In the genomic region with DNA sequence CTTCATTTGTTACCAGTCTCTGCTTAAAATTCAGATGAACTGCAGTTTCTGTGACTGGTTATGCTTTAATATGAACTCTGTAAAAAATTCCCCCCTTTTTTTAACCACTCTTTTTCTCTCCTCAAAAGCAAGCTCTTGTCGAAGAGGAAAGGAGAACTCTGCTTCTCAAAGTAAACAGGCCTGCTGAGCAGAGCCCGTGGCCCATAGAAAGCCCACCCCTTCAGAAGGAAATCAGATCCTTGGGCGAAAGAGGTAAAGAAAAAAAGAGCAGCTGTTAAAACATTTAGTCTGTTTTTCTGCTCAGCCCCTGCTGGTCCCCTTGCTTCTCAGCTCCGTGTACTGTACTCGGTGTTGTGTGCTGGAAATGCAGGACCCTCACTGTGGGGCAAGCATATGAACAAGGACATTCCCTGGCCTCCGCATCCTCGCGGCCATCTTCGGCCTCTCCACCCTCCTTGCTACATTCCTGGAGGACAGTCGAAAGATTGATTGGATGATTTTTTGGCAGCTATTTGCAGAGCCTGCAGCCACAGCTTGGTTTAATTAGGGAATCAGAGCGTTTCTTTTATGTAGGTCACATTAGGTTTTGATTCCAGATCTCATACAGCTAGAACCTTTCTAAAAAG, we compare ENCODE assay signal across 11 cellular contexts.
DNase-seq lines count a peak whose midpoint lies in the region; ATAC-seq and TF ChIP-seq lines count a peak whose summit lies in the region.
"Had no signal": no experiment of that assay in that cellular context is flagged by ENCODE, and none has a peak within 500 bp of the region (broad histone marks: within the 10 kb centered on the region; RNA-seq: fewer than 3 reads in every experiment).

No MANE protein-coding gene starts in this region.

- H3K9me3 ChIP-seq in right cardiac atrium (ENCODE audit: control insufficient read depth, low read length) (no peaks in the 10 kb centered on the region), suprapubic skin (no peaks in the 10 kb centered on the region), MG63 (no peaks in the 10 kb centered on the region)
- H3K9me3 ChIP-seq: upper lobe of right lung had no signal

- DNase-seq in HEK293T (ENCODE audit: extremely low spot score): peak; percentile 17
- DNase-seq in WTC11 (ENCODE audit: low spot score): peak; percentile 27
- peak in 2 of 3 donors; percentile 27 to 45 for DNase-seq in right cardiac atrium
- peak; percentile 66 to 79 for DNase-seq in suprapubic skin (ENCODE audit: low spot score in 2 of 2)
- DNase-seq in immature natural killer cell: no peak
- no peak for DNase-seq in MG63
- DNase-seq: anterior cingulate cortex; stimulated activated CD4-positive, alpha-beta T cell treated with anti-CD3 and anti-CD28 coated beads, Interleukin-15, amount 100 ng/mL, for 24 hours; upper lobe of right lung had no signal

- POLR2A ChIA-PET in HEK293T (lab: Yijun Ruan, JAX) (interaction anchor here (0.6 kb wide), 1 partner anchor 164 kb away, joined by 3 read pairs; a partner anchor contains a TSS), WTC11 (lab: Charles Lee) (interaction anchor here (0.6 to 0.7 kb wide), 2 partner anchors 81 to 114 kb away, joined by 3 to 6 read pairs; no protein-coding TSS in a partner anchor)

- H3K27ac ChIP-seq in right cardiac atrium (ENCODE audit: low read length) (no peak overlapping the region), suprapubic skin (peak overlapping the region; percentile 36)
- H3K27ac ChIP-seq: upper lobe of right lung had no signal

- H3K27ac Mint-ChIP-seq in WTC11 (peak overlapping the region; percentile 71), immature natural killer cell (no peak overlapping the region)

- CTCF ChIA-PET in HEK293T (lab: Yijun Ruan, JAX): interaction anchor here (1.2 kb wide), 1 partner anchor 544 kb away, joined by 4 read pairs; no protein-coding TSS in a partner anchor
- CTCF ChIA-PET in WTC11 (lab: Charles Lee): interaction anchor here (0.7 to 2.2 kb wide), 5 partner anchors 29 to 544 kb away, joined by 3 to 11 read pairs (median 4); no protein-coding TSS in a partner anchor

- H3K4me3 ChIP-seq in right cardiac atrium (ENCODE audit: low read length): no peak overlapping the region
- no peak overlapping the region for H3K4me3 ChIP-seq in suprapubic skin
- H3K4me3 ChIP-seq in MG63: no peak overlapping the region
- H3K4me3 ChIP-seq: upper lobe of right lung had no signal

- TF ChIP-seq POLR2A in suprapubic skin (IDR thresholded peaks at IDR 0.05): no peak

- TF ChIP-seq CTCF in WTC11 (IDR thresholded peaks at IDR 0.05): no peak
- no peak for TF ChIP-seq CTCF in suprapubic skin (IDR thresholded peaks at IDR 0.05)

- H3K27me3 ChIP-seq in right cardiac atrium (ENCODE audit: control insufficient read depth, insufficient read depth): no peaks in the 10 kb centered on the region
- no peaks in the 10 kb centered on the region for H3K27me3 ChIP-seq in suprapubic skin
- H3K27me3 ChIP-seq in MG63: no peaks in the 10 kb centered on the region
- H3K27me3 ChIP-seq: upper lobe of right lung had no signal

- intact Hi-C loops in right cardiac atrium (cut with DNase I): loop anchor here in 1 of 4 donors (5.0 kb wide), 1 partner anchor 738 kb away; no protein-coding TSS in a partner anchor

- no peaks in the 10 kb centered on the region for H3K4me1 ChIP-seq in right cardiac atrium (ENCODE audit: control insufficient read depth, insufficient read depth, low read length)
- peaks cover 28% of the 10 kb centered on the region for H3K4me1 ChIP-seq in suprapubic skin
- H3K4me1 ChIP-seq: upper lobe of right lung had no signal

- H3K9me3 Mint-ChIP-seq in WTC11 (no peaks in the 10 kb centered on the region), immature natural killer cell (peaks cover 2 to 19% (median 5%) of the 10 kb centered on the region in 6 donors)

- H3K36me3 Mint-ChIP-seq in WTC11 (no peaks in the 10 kb centered on the region), immature natural killer cell (no peaks in the 10 kb centered on the region)

- TF ChIP-seq EP300 in suprapubic skin (IDR thresholded peaks at IDR 0.05): no peak

- H3K27me3 Mint-ChIP-seq in WTC11 (ENCODE audit: low read depth) (no peaks in the 10 kb centered on the region), immature natural killer cell (ENCODE audit: low read depth in 3 of 3) (peaks cover 0 to 2% (median 1%) of the 10 kb centered on the region in 3 donors)

- H3K4me3 Mint-ChIP-seq in WTC11 (no peak overlapping the region), immature natural killer cell (no peak overlapping the region)

- H3K4me1 Mint-ChIP-seq in WTC11 (peaks cover 38% of the 10 kb centered on the region), immature natural killer cell (no peaks in the 10 kb centered on the region)

- 45% methylated on average over 11 of the region's 11 CpGs for WGBS in right cardiac atrium
- WGBS in suprapubic skin: 23% methylated on average over 11 of the region's 11 CpGs

- H3K36me3 ChIP-seq in suprapubic skin (no peaks in the 10 kb centered on the region), MG63 (no peaks in the 10 kb centered on the region)
- H3K36me3 ChIP-seq: upper lobe of right lung had no signal

- ATAC-seq in WTC11 (peak; percentile 71), right cardiac atrium (peak; percentile 36 to 48), GM18907 (IDR thresholded peaks at IDR 0.05; ENCODE audit: unreplicated experiment) (no peak)
- ATAC-seq in activated CD4-positive, CD25-positive, alpha-beta regulatory T cell treated with anti-CD3 and anti-CD28 coated beads, Interleukin-2, amount 50 U/mL, for 24 hours: no peak
- ATAC-seq: upper lobe of right lung had no signal

TF ChIP-seq in HEK293T, 16 proteins besides CTCF, POLR2A, EP300 and RAD21:
- TF ChIP-seq, protein P1, sequence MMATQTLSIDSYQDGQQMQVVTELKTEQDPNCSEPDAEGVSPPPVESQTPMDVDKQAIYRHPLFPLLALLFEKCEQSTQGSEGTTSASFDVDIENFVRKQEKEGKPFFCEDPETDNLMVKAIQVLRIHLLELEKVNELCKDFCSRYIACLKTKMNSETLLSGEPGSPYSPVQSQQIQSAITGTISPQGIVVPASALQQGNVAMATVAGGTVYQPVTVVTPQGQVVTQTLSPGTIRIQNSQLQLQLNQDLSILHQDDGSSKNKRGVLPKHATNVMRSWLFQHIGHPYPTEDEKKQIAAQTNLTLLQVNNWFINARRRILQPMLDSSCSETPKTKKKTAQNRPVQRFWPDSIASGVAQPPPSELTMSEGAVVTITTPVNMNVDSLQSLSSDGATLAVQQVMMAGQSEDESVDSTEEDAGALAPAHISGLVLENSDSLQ (IDR thresholded peaks at IDR 0.05): no peak
- TF ChIP-seq TARDBP (IDR thresholded peaks at IDR 0.05) (no peak), SUZ12 (IDR thresholded peaks at IDR 0.05) (no peak), L3MBTL2 (conservative IDR thresholded peaks at IDR 0.05) (no peak), CTBP1 (IDR thresholded peaks at IDR 0.05; ENCODE audit: borderline replicate concordance) (no peak), FOXA1 (IDR thresholded peaks at IDR 0.05) (no peak), FOXK2 (IDR thresholded peaks at IDR 0.05) (no peak), ELF4 (IDR thresholded peaks at IDR 0.05) (no peak), BHLHE40 (IDR thresholded peaks at IDR 0.05; ENCODE audit: borderline replicate concordance) (no peak)
TF ChIP-seq in HEK293T: peak in this region for 0.

TF ChIP-seq in WTC11, 78 proteins besides CTCF, POLR2A, EP300 and RAD21 (continues in another document):
- TF ChIP-seq TP53 (CRISPR knock-in tag; IDR thresholded peaks at IDR 0.05) (no peak), CBFB (CRISPR knock-in tag; IDR thresholded peaks at IDR 0.05; ENCODE audit: low read depth) (no peak), ZNF138 (CRISPR knock-in tag; conservative IDR thresholded peaks at IDR 0.05) (no peak), ESRRA (CRISPR knock-in tag; IDR thresholded peaks at IDR 0.05; ENCODE audit: borderline replicate concordance) (no peak), OVOL2 (CRISPR knock-in tag; IDR thresholded peaks at IDR 0.05; ENCODE audit: borderline replicate concordance) (no peak), SMAD3 (CRISPR knock-in tag; IDR thresholded peaks at IDR 0.05; ENCODE audit: borderline replicate concordance) (no peak), ETV6 (CRISPR knock-in tag; IDR thresholded peaks at IDR 0.05) (no peak), MXD4 (CRISPR knock-in tag; IDR thresholded peaks at IDR 0.05; ENCODE audit: borderline replicate concordance) (no peak), TCF7 (CRISPR knock-in tag; IDR thresholded peaks at IDR 0.05; ENCODE audit: low read depth) (no peak)
- TF ChIP-seq, protein P2, sequence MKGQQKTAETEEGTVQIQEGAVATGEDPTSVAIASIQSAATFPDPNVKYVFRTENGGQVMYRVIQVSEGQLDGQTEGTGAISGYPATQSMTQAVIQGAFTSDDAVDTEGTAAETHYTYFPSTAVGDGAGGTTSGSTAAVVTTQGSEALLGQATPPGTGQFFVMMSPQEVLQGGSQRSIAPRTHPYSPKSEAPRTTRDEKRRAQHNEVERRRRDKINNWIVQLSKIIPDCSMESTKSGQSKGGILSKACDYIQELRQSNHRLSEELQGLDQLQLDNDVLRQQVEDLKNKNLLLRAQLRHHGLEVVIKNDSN (CRISPR knock-in tag; IDR thresholded peaks at IDR 0.05): no peak
- TF ChIP-seq, protein P3, sequence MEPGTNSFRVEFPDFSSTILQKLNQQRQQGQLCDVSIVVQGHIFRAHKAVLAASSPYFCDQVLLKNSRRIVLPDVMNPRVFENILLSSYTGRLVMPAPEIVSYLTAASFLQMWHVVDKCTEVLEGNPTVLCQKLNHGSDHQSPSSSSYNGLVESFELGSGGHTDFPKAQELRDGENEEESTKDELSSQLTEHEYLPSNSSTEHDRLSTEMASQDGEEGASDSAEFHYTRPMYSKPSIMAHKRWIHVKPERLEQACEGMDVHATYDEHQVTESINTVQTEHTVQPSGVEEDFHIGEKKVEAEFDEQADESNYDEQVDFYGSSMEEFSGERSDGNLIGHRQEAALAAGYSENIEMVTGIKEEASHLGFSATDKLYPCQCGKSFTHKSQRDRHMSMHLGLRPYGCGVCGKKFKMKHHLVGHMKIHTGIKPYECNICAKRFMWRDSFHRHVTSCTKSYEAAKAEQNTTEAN (CRISPR knock-in tag; IDR thresholded peaks at IDR 0.05): no peak
- TF ChIP-seq, protein P4, sequence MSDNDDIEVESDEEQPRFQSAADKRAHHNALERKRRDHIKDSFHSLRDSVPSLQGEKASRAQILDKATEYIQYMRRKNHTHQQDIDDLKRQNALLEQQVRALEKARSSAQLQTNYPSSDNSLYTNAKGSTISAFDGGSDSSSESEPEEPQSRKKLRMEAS (CRISPR knock-in tag; IDR thresholded peaks at IDR 0.05): no peak

Comparison
In these comparisons a context has a peak if more than half of its experiments do, and no peak if none do; other contexts are left out.
1. DNase-seq: peak in HEK293T (single experiment), WTC11 (single experiment), right cardiac atrium (2 of 3) and suprapubic skin (2 of 2); none in immature natural killer cell (0 of 3) and MG63 (single experiment).
2. ATAC-seq: peak in WTC11 (single experiment) and right cardiac atrium (2 of 2); none in activated CD4-positive, CD25-positive, alpha-beta regulatory T cell treated with anti-CD3 and anti-CD28 coated beads, Interleukin-2, amount 50 U/mL, for 24 hours (0 of 2) and GM18907 (single experiment).